In the genomic region with DNA sequence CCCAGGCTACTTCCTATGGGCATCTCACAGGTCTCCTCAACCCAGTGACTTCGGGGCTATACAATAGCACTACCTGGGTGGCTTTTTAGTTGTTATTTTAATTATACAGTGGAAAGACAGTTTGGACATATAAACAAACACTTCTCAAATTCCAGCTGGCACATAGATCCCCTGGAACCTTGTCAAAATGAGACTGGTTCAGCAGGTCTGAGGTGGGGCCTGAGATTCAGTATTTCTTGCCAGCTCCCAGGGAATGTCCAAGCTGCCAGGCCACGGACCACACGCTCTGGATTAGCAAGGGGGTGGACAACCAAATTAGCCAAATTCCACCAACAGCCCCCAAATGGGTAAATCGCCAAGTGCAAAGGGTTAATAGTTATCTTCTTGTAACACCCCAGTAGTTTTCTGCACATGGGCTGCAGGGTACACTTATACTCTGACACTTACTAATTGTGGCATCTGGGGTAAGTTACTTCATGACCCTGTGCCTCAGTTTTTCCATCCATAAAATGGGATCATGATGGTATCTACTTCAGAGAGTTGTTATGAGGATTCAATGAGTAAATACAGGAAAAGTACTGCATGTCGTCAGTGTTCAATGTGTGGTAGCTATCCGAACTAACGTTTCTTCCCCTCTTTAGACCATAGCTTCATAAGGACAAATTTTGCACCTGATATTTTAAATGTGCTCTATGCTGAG, we compare ENCODE assay signal across 12 cellular contexts.
"Had no signal": no experiment of that assay in that cellular context is flagged by ENCODE, and none has a peak within 500 bp of the region (broad histone marks: within the 10 kb centered on the region; RNA-seq: fewer than 3 reads in every experiment).

No MANE protein-coding gene starts in this region.

- DNase-seq: activated B cell treated with CpG ODN at 0.5 μM for 24 hours; activated CD4-positive, alpha-beta T cell treated with anti-CD3 and anti-CD28 coated beads, Interleukin-2, amount 10 ng/mL, durations not matched to agents 24 days and 14 days; activated naive CD4-positive, alpha-beta T cell treated with anti-CD3 and anti-CD28 coated beads for 36 hours; kidney; left ventricle myocardium superior; mesendoderm; ovary; stimulated activated CD4-positive, alpha-beta T cell treated with anti-CD3 and anti-CD28 coated beads, Interleukin-4, amount 100 ng/mL, for 1 hour; stimulated activated CD8-positive, alpha-beta memory T cell treated with anti-CD3 and anti-CD28 coated beads, Interleukin-4, amount 100 ng/mL, for 48 hours; stimulated activated naive CD8-positive, alpha-beta T cell treated with anti-CD3 and anti-CD28 coated beads, Interleukin-15, Interleukin-2, amounts not matched to agents 100 U/mL and 50 U/mL, for 24 hours; testis had no signal

- H3K27me3 Mint-ChIP-seq: activated B cell treated with CpG ODN at 0.5 μM for 24 hours; activated CD4-positive, alpha-beta T cell treated with anti-CD3 and anti-CD28 coated beads, Interleukin-2, amount 10 ng/mL, durations not matched to agents 24 days and 14 days had no signal

- H3K27ac Mint-ChIP-seq: activated B cell treated with CpG ODN at 0.5 μM for 24 hours; activated CD4-positive, alpha-beta T cell treated with anti-CD3 and anti-CD28 coated beads, Interleukin-2, amount 10 ng/mL, durations not matched to agents 24 days and 14 days; activated naive CD4-positive, alpha-beta T cell treated with anti-CD3 and anti-CD28 coated beads for 36 hours had no signal

- H3K9me3 ChIP-seq: ovary, testis had no signal

- H3K27ac ChIP-seq: cardiac muscle cell, ovary, testis had no signal

- H3K4me3 Mint-ChIP-seq: activated B cell treated with CpG ODN at 0.5 μM for 24 hours; activated CD4-positive, alpha-beta T cell treated with anti-CD3 and anti-CD28 coated beads, Interleukin-2, amount 10 ng/mL, durations not matched to agents 24 days and 14 days; activated naive CD4-positive, alpha-beta T cell treated with anti-CD3 and anti-CD28 coated beads for 36 hours had no signal

- H3K4me3 ChIP-seq: cardiac muscle cell, ovary, testis had no signal

- H3K36me3 ChIP-seq: cardiac muscle cell, ovary had no signal

- H3K27me3 ChIP-seq: cardiac muscle cell, ovary, testis had no signal

- H3K4me1 Mint-ChIP-seq: activated B cell treated with CpG ODN at 0.5 μM for 24 hours; activated CD4-positive, alpha-beta T cell treated with anti-CD3 and anti-CD28 coated beads, Interleukin-2, amount 10 ng/mL, durations not matched to agents 24 days and 14 days had no signal

- H3K9me3 Mint-ChIP-seq: activated CD4-positive, alpha-beta T cell treated with anti-CD3 and anti-CD28 coated beads, Interleukin-2, amount 10 ng/mL, durations not matched to agents 24 days and 14 days had no signal

- H3K4me1 ChIP-seq: testis had no signal
